ENCODE assay signal across 8 cellular contexts in the genomic region with DNA sequence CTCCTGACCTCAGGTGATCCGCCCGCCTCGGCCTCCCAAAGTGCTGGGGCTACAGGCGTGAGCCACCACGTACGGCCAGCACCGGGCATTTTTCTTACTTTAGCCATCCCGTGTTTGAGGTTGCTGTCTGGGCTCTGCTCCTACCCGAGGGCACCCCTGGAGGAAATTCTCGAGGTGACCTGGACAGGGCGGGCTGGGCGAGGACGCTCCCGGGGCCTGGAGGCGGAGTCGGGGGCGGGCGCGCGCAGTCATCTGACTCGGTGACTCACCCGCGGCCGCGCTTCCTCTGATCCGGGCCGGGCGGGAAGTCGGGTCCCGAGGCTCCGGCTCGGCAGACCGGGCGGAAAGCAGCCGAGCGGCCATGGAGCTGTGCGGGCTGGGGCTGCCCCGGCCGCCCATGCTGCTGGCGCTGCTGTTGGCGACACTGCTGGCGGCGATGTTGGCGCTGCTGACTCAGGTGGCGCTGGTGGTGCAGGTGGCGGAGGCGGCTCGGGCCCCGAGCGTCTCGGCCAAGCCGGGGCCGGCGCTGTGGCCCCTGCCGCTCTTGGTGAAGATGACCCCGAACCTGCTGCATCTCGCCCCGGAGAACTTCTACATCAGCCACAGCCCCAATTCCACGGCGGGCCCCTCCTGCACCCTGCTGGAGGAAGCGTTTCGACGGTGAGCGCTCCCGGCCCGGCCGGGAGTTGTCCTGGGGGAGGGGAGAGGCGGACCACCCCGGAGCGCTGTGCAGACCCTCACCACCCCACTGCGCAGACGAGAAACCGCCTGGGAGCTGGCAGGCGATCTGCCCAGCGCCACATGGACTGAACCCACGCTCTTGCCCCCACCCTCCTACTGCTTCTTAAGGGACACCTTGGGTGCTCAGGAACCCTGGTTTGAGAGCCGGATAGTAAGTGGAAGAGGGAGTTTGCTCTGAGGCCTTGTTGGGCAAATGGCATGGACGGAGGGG. TPM values are rescaled to one million over a fixed set of nuclear protein-coding genes. Genes with fewer than 3 reads are reported as not detected.
DNase-seq lines count a peak whose midpoint lies in the region; ATAC-seq and TF ChIP-seq lines count a peak whose summit lies in the region.

A gene (plus strand): TSS at position 334 of the 952 bp plus-strand sequence. CDS start 28 bp downstream, at position 362.

- no peaks in the 10 kb centered on the region for H3K9me3 Mint-ChIP-seq in activated T-helper 2 cell treated with anti-CD3 and anti-CD28 coated beads, Interferon-gamma antibody, Interleukin-2, Interleukin-4, amounts not matched to agents 10 μg/mL and 5 μg/mL and 100 μg/mL, durations not matched to agents 14 hours and 24 hours and 36 hours
- H3K9me3 Mint-ChIP-seq in natural killer cell: no peaks in the 10 kb centered on the region

- ATAC-seq in GM21381 (IDR thresholded peaks at IDR 0.05; ENCODE audit: unreplicated experiment) (peak; percentile 90), natural killer cell (peak; percentile 87 to 96 (median 93))

- no peak; the same call in 1 of the 2 replicates for TF ChIP-seq CTCF in RWPE1 (conservative IDR thresholded peaks at IDR 0.05; ENCODE audit: low read depth)
- TF ChIP-seq CTCF in natural killer cell (IDR thresholded peaks at IDR 0.05): no peak

- H3K4me3 Mint-ChIP-seq in activated T-helper 2 cell treated with anti-CD3 and anti-CD28 coated beads, Interferon-gamma antibody, Interleukin-2, Interleukin-4, amounts not matched to agents 10 μg/mL and 5 μg/mL and 100 μg/mL, durations not matched to agents 14 hours and 24 hours and 36 hours (ENCODE audit: low read depth): peak within 1 kb of the TSS; percentile 81
- peak within 1 kb of the TSS; percentile 83 for H3K4me3 Mint-ChIP-seq in natural killer cell

- H3K27me3 Mint-ChIP-seq in activated T-helper 2 cell treated with anti-CD3 and anti-CD28 coated beads, Interferon-gamma antibody, Interleukin-2, Interleukin-4, amounts not matched to agents 10 μg/mL and 5 μg/mL and 100 μg/mL, durations not matched to agents 14 hours and 24 hours and 36 hours (ENCODE audit: low read depth): peaks cover 17% of the 10 kb centered on the region
- H3K27me3 Mint-ChIP-seq in natural killer cell (ENCODE audit: low read depth in 2 of 2): peaks cover 0 to 16% of the 10 kb centered on the region in 2 donors

- H3K9ac ChIP-seq in HUES48 (ENCODE audit: low read depth, low read length): peak within 1 kb of the TSS; percentile 82

- CTCF ChIA-PET in RWPE1 (lab: Yijun Ruan, JAX): interaction anchor here (0.8 to 1.1 kb wide), 5 partner anchors 10 to 67 kb away, joined by 3 to 8 read pairs (median 5); no protein-coding TSS in a partner anchor

- no peaks in the 10 kb centered on the region for H3K9me3 ChIP-seq in HUES48 (ENCODE audit: control insufficient read depth, insufficient read depth, low read length)

- H3K27me3 ChIP-seq in HUES48 (ENCODE audit: control insufficient read depth, insufficient read depth, low read length): no peaks in the 10 kb centered on the region

- H3K4me3 ChIP-seq in HUES48 (ENCODE audit: low read depth, low read length): peak within 1 kb of the TSS; percentile 80

- peaks cover 17% of the 10 kb centered on the region for H3K4me1 Mint-ChIP-seq in activated T-helper 2 cell treated with anti-CD3 and anti-CD28 coated beads, Interferon-gamma antibody, Interleukin-2, Interleukin-4, amounts not matched to agents 10 μg/mL and 5 μg/mL and 100 μg/mL, durations not matched to agents 14 hours and 24 hours and 36 hours (ENCODE audit: low read depth)
- H3K4me1 Mint-ChIP-seq in natural killer cell: peaks cover 15 to 30% of the 10 kb centered on the region in 2 donors

- DNase-seq in DMS53 (lab: John Stamatoyannopoulos, UW) (peak; percentile 96), RWPE1 (ENCODE audit: low spot score) (peak; percentile 96), fibroblast of peridontal ligament (ENCODE audit: extremely low read depth) (peak; percentile 67), natural killer cell (peak; percentile 87)
- peak; percentile 79 for DNase-seq in activated T-helper 2 cell treated with anti-CD3 and anti-CD28 coated beads, Interferon-gamma antibody, Interleukin-2, Interleukin-4, amounts not matched to agents 10 μg/mL and 5 μg/mL and 100 μg/mL, durations not matched to agents 14 hours and 24 hours and 36 hours (ENCODE audit: low spot score)
- DNase-seq in stimulated activated naive CD4-positive, alpha-beta T cell (lab: John Stamatoyannopoulos, UW): peak; percentile 55 to 73 (median 64)

- POLR2A ChIA-PET in RWPE1 (lab: Yijun Ruan, JAX; ENCODE audit: low non-redundant PET): interaction anchor here (0.6 kb wide), 1 partner anchor 546 kb away, joined by 5 read pairs; no protein-coding TSS in a partner anchor

- H3K36me3 ChIP-seq in HUES48 (ENCODE audit: control insufficient read depth, insufficient read depth, low read length): peaks cover 16% of the 10 kb centered on the region

- H3K27ac ChIP-seq in HUES48 (ENCODE audit: low read depth, low read length) (peak within 1 kb of the TSS; percentile 81), RWPE1 (peak within 1 kb of the TSS; percentile 73)

- intact Hi-C loops in activated T-helper 2 cell treated with anti-CD3 and anti-CD28 coated beads, Interferon-gamma antibody, Interleukin-2, Interleukin-4, amounts not matched to agents 10 μg/mL and 5 μg/mL and 100 μg/mL, durations not matched to agents 14 hours and 24 hours and 36 hours (cut with micrococcal nuclease): loop anchor here (2.0 to 10.0 kb wide), 2 partner anchors 82 to 370 kb away; a partner anchor contains a TSS
- intact Hi-C loops in natural killer cell (cut with micrococcal nuclease): loop anchor here (2.0 kb wide), 1 partner anchor 82 kb away; a partner anchor contains a TSS

- peaks cover 6% of the 10 kb centered on the region for H3K4me1 ChIP-seq in HUES48 (ENCODE audit: control insufficient read depth, insufficient read depth, low read length)

- peak within 1 kb of the TSS; percentile 23 for H3K27ac Mint-ChIP-seq in activated T-helper 2 cell treated with anti-CD3 and anti-CD28 coated beads, Interferon-gamma antibody, Interleukin-2, Interleukin-4, amounts not matched to agents 10 μg/mL and 5 μg/mL and 100 μg/mL, durations not matched to agents 14 hours and 24 hours and 36 hours
- H3K27ac Mint-ChIP-seq in natural killer cell: peak within 1 kb of the TSS; percentile 57 to 89

- H3K36me3 Mint-ChIP-seq in activated T-helper 2 cell treated with anti-CD3 and anti-CD28 coated beads, Interferon-gamma antibody, Interleukin-2, Interleukin-4, amounts not matched to agents 10 μg/mL and 5 μg/mL and 100 μg/mL, durations not matched to agents 14 hours and 24 hours and 36 hours (ENCODE audit: low read depth): peaks cover 24% of the 10 kb centered on the region
- H3K36me3 Mint-ChIP-seq in natural killer cell: no peaks in the 10 kb centered on the region

RNA-seq across cellular contexts. Expression of the gene that starts here (rescaled TPM):
- total RNA-seq in activated T-helper 2 cell treated with anti-CD3 and anti-CD28 coated beads, Interferon-gamma antibody, Interleukin-2, Interleukin-4, amounts not matched to agents 10 μg/mL and 5 μg/mL and 100 μg/mL, durations not matched to agents 14 hours and 24 hours and 36 hours: 56.6 and 59.0 TPM in 2 replicates
- 10 to 100 TPM; 55.3 to 61.4 (median 55.5) TPM for total RNA-seq in natural killer cell

Comparison
In these comparisons a context has a peak if more than half of its experiments do, and no peak if none do; other contexts are left out.
1. Peak in every context shown above with its lines: DNase-seq, ATAC-seq, H3K4me3 ChIP-seq and H3K27ac ChIP-seq.